Comparison of ENCODE assay signal across 8 cellular contexts in the genomic region with DNA sequence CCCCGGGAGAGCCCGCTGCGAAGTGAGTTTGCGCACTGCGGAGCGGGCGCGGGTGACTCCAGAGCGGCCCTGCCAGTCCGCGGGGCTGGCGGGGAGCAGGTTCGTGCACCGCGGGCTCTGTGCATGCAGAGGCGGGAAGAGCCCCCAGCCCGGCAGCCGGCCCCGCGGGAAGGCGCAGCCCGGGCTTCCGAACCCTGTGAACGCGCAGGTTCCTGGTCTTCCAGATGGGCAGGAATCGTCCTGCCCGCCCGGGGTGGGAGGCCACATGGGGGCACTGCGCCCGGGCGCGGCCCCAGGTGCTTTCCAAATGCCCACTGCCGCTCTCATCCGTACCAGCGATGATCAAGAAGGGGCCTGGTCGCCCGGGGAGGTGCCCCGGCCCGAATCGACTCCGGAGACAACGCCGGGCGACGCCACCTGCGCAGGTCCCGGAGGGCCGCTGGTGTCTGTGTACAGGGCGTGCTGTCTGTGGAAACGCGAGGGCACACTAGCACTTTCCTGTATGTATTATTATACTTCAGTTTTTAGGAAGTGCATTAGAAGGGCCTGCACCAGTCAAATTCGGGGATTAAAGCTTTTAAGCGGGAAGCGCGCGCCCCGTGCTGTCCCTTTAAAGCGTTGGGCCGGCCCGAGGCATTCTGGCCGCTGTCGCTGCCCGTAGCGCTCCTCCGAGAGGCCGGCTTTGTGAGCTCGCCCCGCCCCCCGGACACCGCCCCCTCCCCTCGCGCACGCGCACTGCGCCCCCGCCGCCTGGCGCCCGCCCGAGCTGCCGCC.
A peak's percentile ranks its signal among the peaks of the same experiment; 100 is the strongest.
DNase-seq lines count a peak whose midpoint lies in the region; ATAC-seq and TF ChIP-seq lines count a peak whose summit lies in the region.

Gene WDR5, plus strand, starts transcription at position 740 of the 774 bp plus-strand sequence. CDS start 3,796 bp downstream, outside the sequence.

- TF ChIP-seq CTCF in AG09319 (IDR thresholded peaks at IDR 0.05; ENCODE audit: low read depth, low read length): peak; percentile 28

- DNase-seq in AG09319 (ENCODE audit: extremely low read depth, low read depth) (peak; percentile 62), NCI-H69 (lab: John Stamatoyannopoulos, UW) (peak; percentile 96), cortex of kidney (lab: John Stamatoyannopoulos, UW) (peak; percentile 95), left kidney (ENCODE audit: low read depth, low spot score) (peak; percentile 96)
- DNase-seq in activated CD4-positive, alpha-beta T cell treated with anti-CD3 and anti-CD28 coated beads, Interleukin-2, amount 50 U/mL, for 1 hour: peak; percentile 90
- peak; percentile 91 to 92 for DNase-seq in stimulated activated CD4-positive, alpha-beta T cell treated with anti-CD3 and anti-CD28 coated beads, Interleukin-1b, Interleukin-23, amount 100 ng/mL, for 4 hours (ENCODE audit: low read depth in 2 of 2)

- peak; percentile 66 for TF ChIP-seq POLR2A in GM18951 (IDR thresholded peaks at IDR 0.05; ENCODE audit: extremely low read depth, insufficient read depth, insufficient read length)

- peak; percentile 47 for ATAC-seq in HG03378 (IDR thresholded peaks at IDR 0.05; ENCODE audit: unreplicated experiment)

- in situ Hi-C loops in GM18951 (cut with MboI; ENCODE audit: low sequenced_read_pairs, unreplicated experiment): no loop called here

Comparison
In these comparisons a context has a peak if more than half of its experiments do, and no peak if none do; other contexts are left out.
1. Peak in every context shown above with its lines: DNase-seq and ATAC-seq.